In the genomic region with DNA sequence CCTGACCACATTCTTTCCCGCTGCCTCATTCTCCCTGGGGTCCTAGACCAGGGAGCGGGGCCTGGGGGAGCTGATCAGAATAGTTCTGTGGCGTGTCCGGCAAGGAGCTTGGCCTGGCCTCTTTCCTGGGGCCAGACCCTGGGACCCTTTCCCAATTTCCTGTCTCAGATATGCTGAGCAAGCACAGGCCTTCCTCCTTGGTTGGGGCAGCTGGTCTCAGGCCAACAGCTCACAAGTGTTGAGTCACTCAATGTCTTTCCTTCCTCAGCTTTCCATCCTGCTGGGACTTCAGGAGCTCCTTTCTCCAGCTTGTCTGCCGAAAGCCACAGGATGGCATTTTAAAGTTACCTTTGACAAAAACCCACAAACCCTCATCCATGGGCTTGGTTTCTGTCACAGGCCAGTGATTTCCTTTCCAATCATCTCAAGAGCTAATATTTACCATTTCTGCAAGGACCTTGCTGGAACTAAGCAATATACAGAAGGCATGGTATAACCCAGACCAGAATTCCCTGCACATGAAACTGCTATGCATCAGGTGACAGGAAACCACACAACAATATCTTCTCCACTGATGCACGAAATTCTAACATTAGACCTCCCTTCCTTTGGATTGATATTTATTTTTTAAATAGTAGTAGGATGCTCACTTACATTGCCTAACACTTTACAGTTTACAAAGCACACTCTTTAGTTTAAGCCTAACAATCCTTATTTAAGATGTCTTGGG, we compare ENCODE assay signal across 8 cellular contexts. TPM values are rescaled to one million over a fixed set of nuclear protein-coding genes. Genes with fewer than 3 reads are reported as not detected.
DNase-seq lines count a peak whose midpoint lies in the region; ATAC-seq and TF ChIP-seq lines count a peak whose summit lies in the region.
"Had no signal": no experiment of that assay in that cellular context is flagged by ENCODE, and none has a peak within 500 bp of the region (broad histone marks: within the 10 kb centered on the region; RNA-seq: fewer than 3 reads in every experiment).

No MANE protein-coding gene starts in this region.

- H3K4me1 ChIP-seq in testis (peaks cover 20% of the 10 kb centered on the region), esophagus squamous epithelium (peaks cover 0 to 26% (median 0%) of the 10 kb centered on the region in 3 donors)

- WGBS in testis, 2 donors, result 79 to 92% methylated on average over 6 of the region's 6 CpGs
- WGBS in esophagus squamous epithelium, 2 donors, result 67 to 70% methylated on average over 2 to 6 of the region's 6 CpGs

- H3K9me3 ChIP-seq in testis, result no peaks in the 10 kb centered on the region
- peaks cover 0 to 2% (median 0%) of the 10 kb centered on the region in 3 donors for H3K9me3 ChIP-seq in esophagus squamous epithelium

- DNase-seq in HT1080 (ENCODE audit: low read depth) (peak; percentile 82), astrocyte of the spinal cord (ENCODE audit: low read depth, low spot score) (peak; percentile 72), iris pigment epithelial cell (ENCODE audit: low read depth) (peak; percentile 67), testis (peak; percentile 26), esophagus squamous epithelium (lab: John Stamatoyannopoulos, UW) (no peak)
- DNase-seq in effector CD4-positive, alpha-beta T cell, result no peak
- DNase-seq: T-cell had no signal

- TF ChIP-seq CTCF in astrocyte of the spinal cord (IDR thresholded peaks at IDR 0.05; ENCODE audit: low read depth, low read length) (no peak), testis (IDR thresholded peaks at IDR 0.05) (no peak), esophagus squamous epithelium (IDR thresholded peaks at IDR 0.05) (no peak)

- TF ChIP-seq POLR2A in testis (IDR thresholded peaks at IDR 0.05), result no peak
- TF ChIP-seq POLR2A in esophagus squamous epithelium (IDR thresholded peaks at IDR 0.05), result no peak

- H3K27ac ChIP-seq in testis (no peak overlapping the region), esophagus squamous epithelium (peak overlapping the region in 2 of 4 donors; percentile 8 to 51)

- H3K27me3 ChIP-seq in testis (no peaks in the 10 kb centered on the region), esophagus squamous epithelium (no peaks in the 10 kb centered on the region)

- in situ Hi-C loops in astrocyte of the spinal cord (cut with HindIII; ENCODE audit: low sequenced_read_pairs), result no loop called here

- H3K36me3 ChIP-seq in testis (ENCODE audit: low read depth, missing control alignments) (no peaks in the 10 kb centered on the region), esophagus squamous epithelium (no peaks in the 10 kb centered on the region)

- H3K4me3 ChIP-seq in astrocyte of the spinal cord (ENCODE audit: low read depth, low read length) (no peak overlapping the region), testis (no peak overlapping the region), esophagus squamous epithelium (no peak overlapping the region)

- ATAC-seq in HG03565 (IDR thresholded peaks at IDR 0.05; ENCODE audit: unreplicated experiment), result no peak
- ATAC-seq: T-cell had no signal

- intact Hi-C loops in testis (cut with DNase I; ENCODE audit: low total_unique reads), result loop anchor here (5.0 kb wide), 2 partner anchors 41 to 299 kb away; no protein-coding TSS in a partner anchor
- intact Hi-C loops in esophagus squamous epithelium (cut with DNase I), result no loop called here

RNA-seq across cellular contexts. Expression of a gene that starts 19.5 kb away (rescaled TPM):
- not detected in 2 replicates for total RNA-seq in HT1080 (2014; rRNA removed; shearing (Covaris generic))
- polyA plus RNA-seq in HT1080 (2015; cell fraction: cytosol; rRNA removed), result not detected in 2 replicates
- not detected in 2 replicates for polyA plus RNA-seq in HT1080 (2015; cell fraction: nucleus; rRNA removed)
- 1 to 10 TPM; 1.3 to 3.3 TPM for total RNA-seq in testis
- 0.95 TPM for polyA plus RNA-seq in testis (ENCODE audit: insufficient read depth, low read depth, low replicate concordance)
- total RNA-seq in esophagus squamous epithelium, result 1 to 10 TPM in 3 of 4 donors, under 1 TPM in 1; 0.23 to 8.6 (median 4.0) TPM
- total RNA-seq: T-cell had no signal

Comparison
In these comparisons a context has a peak if more than half of its experiments do, and no peak if none do; other contexts are left out.
1. DNase-seq: peak in HT1080 (single experiment), astrocyte of the spinal cord (single experiment), iris pigment epithelial cell (single experiment) and testis (single experiment); none in esophagus squamous epithelium (single experiment) and effector CD4-positive, alpha-beta T cell (single experiment).